Comparison of ENCODE assay signal across 29 cellular contexts in genomic region chr16:48261569-48261968, GRCh38. TPM values are rescaled to one million over a fixed set of nuclear protein-coding genes. Genes with fewer than 3 reads are reported as not detected.
"Had no signal": no experiment of that assay in that cellular context is flagged by ENCODE, and none has a peak within 500 bp of the region (broad histone marks: within the 10 kb centered on the region; RNA-seq: fewer than 3 reads in every experiment).

No MANE protein-coding gene starts in this region.

- DNase-seq: colonic mucosa; cortex of kidney; dermis blood vessel endothelial cell; dorsolateral prefrontal cortex; effector CD4-positive, alpha-beta T cell; effector CD8-positive, alpha-beta T cell; effector memory CD4-positive, alpha-beta T cell; effector memory CD8-positive, alpha-beta T cell; endodermal cell; erythroblast; esophagus squamous epithelium; foreskin fibroblast; foreskin keratinocyte; foreskin melanocyte; gastrocnemius medialis; glutamatergic neuron; head of caudate nucleus; heart left ventricle; heart right ventricle had no signal

- H3K27ac ChIP-seq: colonic mucosa, coronary artery, epithelial cell of prostate, esophagus muscularis mucosa, esophagus squamous epithelium, foreskin keratinocyte, gastrocnemius medialis, gastroesophageal sphincter, heart left ventricle, heart right ventricle had no signal

- H3K9me3 ChIP-seq: colonic mucosa, esophagus muscularis mucosa, esophagus squamous epithelium, gastrocnemius medialis, gastroesophageal sphincter, heart left ventricle, heart right ventricle had no signal

- H3K27ac Mint-ChIP-seq: dendritic cell treated with granulocyte-macrophage colony-stimulating factor and Interleukin-4, amounts not matched to agents 40 ng/mL and 50 ng/mL, for 4 days; endodermal cell had no signal

- H3K4me3 ChIP-seq: colonic mucosa, coronary artery, dorsolateral prefrontal cortex, esophagus muscularis mucosa, esophagus squamous epithelium, gastrocnemius medialis, gastroesophageal sphincter, heart left ventricle, heart right ventricle had no signal

- H3K27me3 Mint-ChIP-seq: dendritic cell treated with granulocyte-macrophage colony-stimulating factor and Interleukin-4, amounts not matched to agents 40 ng/mL and 50 ng/mL, for 4 days; effector memory CD8-positive, alpha-beta T cell had no signal

- H3K4me3 Mint-ChIP-seq: dendritic cell treated with granulocyte-macrophage colony-stimulating factor and Interleukin-4, amounts not matched to agents 40 ng/mL and 50 ng/mL, for 4 days; effector memory CD8-positive, alpha-beta T cell; endodermal cell had no signal

- ATAC-seq: effector memory CD8-positive, alpha-beta T cell; esophagus mucosa; foreskin keratinocyte; gastrocnemius medialis; gastroesophageal sphincter; heart left ventricle; heart right ventricle had no signal

- H3K4me1 Mint-ChIP-seq: endodermal cell had no signal

RNA-seq across cellular contexts. Expression of gene ABCC11, which starts 14.2 kb away (rescaled TPM):
- total RNA-seq: colonic mucosa, dermis blood vessel endothelial cell, dermis microvascular lymphatic vessel endothelial cell, endothelial cell of umbilical vein, epithelial cell of proximal tubule, esophagus muscularis mucosa, gastroesophageal sphincter, glomerular endothelial cell had no signal
